16 cellular contexts compared by ENCODE assay signal in genomic region chr11:12219732-12220131, GRCh38.
A peak's percentile ranks its signal among the peaks of the same experiment; 100 is the strongest.
DNase-seq lines count a peak whose midpoint lies in the region; ATAC-seq and TF ChIP-seq lines count a peak whose summit lies in the region.
"Had no signal": no experiment of that assay in that cellular context is flagged by ENCODE, and none has a peak within 500 bp of the region (broad histone marks: within the 10 kb centered on the region; RNA-seq: fewer than 3 reads in every experiment).

No MANE protein-coding gene starts in this region.

- DNase-seq in Daoy (ENCODE audit: low read depth) (peak; percentile 79), amniotic epithelial cell (ENCODE audit: low read depth) (peak; percentile 67), heart left ventricle (no peak), GM13976 (ENCODE audit: low spot score) (no peak), GM10266 (ENCODE audit: extremely low spot score) (no peak), NCI-H2196 treated with DMSO at 0.1 percent for 48 hours (lab: John Stamatoyannopoulos, UW; ENCODE audit: unreplicated experiment) (no peak)
- DNase-seq in activated CD4-positive, alpha-beta memory T cell treated with anti-CD3 and anti-CD28 coated beads, Interleukin-2, amount 10 ng/mL, durations not matched to agents 7 days and 5 days, result no peak
- DNase-seq: activated CD4-positive, CD25-positive, alpha-beta regulatory T cell treated with anti-CD3 and anti-CD28 coated beads, Interleukin-2, amount 50 U/mL, for 72 hours; activated T-cell treated with anti-CD3 and anti-CD28 coated beads, Interleukin-2, amount 50 U/mL, for 1 hour; Kasumi-1; NCI-H2081 treated with DMSO at 0.1 percent for 48 hours; small intestine had no signal

- no peak for TF ChIP-seq CTCF in heart left ventricle (IDR thresholded peaks at IDR 0.05)
- no peak for TF ChIP-seq CTCF in GM13976 (IDR thresholded peaks at IDR 0.05; ENCODE audit: borderline replicate concordance, control extremely low read depth, extremely low read depth, insufficient read depth, missing control alignments)
- TF ChIP-seq CTCF in GM10266 (IDR thresholded peaks at IDR 0.05; ENCODE audit: control insufficient read depth, insufficient read depth, low read depth, missing control alignments), result no peak

- in situ Hi-C loops in GM13976 (cut with MboI; ENCODE audit: low sequenced_read_pairs, unreplicated experiment), result no loop called here

- H3K36me3 ChIP-seq in heart left ventricle, result peaks cover 0 to 72% (median 51%) of the 10 kb centered on the region in 9 donors
- H3K36me3 ChIP-seq in stomach smooth muscle (ENCODE audit: control insufficient read depth in 2 of 2, insufficient read depth in 2 of 2, low read length in 2 of 2), result peaks cover 40 to 54% of the 10 kb centered on the region in 2 donors

- CTCF ChIA-PET in activated CD4-positive, alpha-beta memory T cell treated with anti-CD3 and anti-CD28 coated beads, Interleukin-2, amount 10 ng/mL, durations not matched to agents 7 days and 5 days (lab: Charles Lee), result interaction anchor here (1.1 to 1.9 kb wide), 3 partner anchors 16 to 86 kb away, joined by 3 to 7 read pairs (median 5); no protein-coding TSS in a partner anchor

- peak; percentile 8 to 19 (median 12) for ATAC-seq in heart left ventricle

- peak overlapping the region; percentile 40 to 90 (median 77) for H3K27ac ChIP-seq in heart left ventricle
- peak overlapping the region; percentile 75 for H3K27ac ChIP-seq in stomach smooth muscle (ENCODE audit: low read length)
- H3K27ac ChIP-seq: SK-N-MC had no signal

- TF ChIP-seq POLR2A in heart left ventricle (IDR thresholded peaks at IDR 0.05), result no peak

- no peak overlapping the region for H3K4me3 Mint-ChIP-seq in activated CD4-positive, alpha-beta memory T cell treated with anti-CD3 and anti-CD28 coated beads, Interleukin-2, amount 10 ng/mL, durations not matched to agents 7 days and 5 days
- H3K4me3 Mint-ChIP-seq: neural crest cell had no signal

- H3K27me3 Mint-ChIP-seq in activated CD4-positive, alpha-beta memory T cell treated with anti-CD3 and anti-CD28 coated beads, Interleukin-2, amount 10 ng/mL, durations not matched to agents 7 days and 5 days, result no peaks in the 10 kb centered on the region

- WGBS in heart left ventricle, 4 donors, result 33 to 48% (median 38%) methylated on average over 6 of the region's 6 CpGs

- no peaks in the 10 kb centered on the region for H3K27me3 ChIP-seq in heart left ventricle
- H3K27me3 ChIP-seq in stomach smooth muscle (ENCODE audit: control insufficient read depth in 1 of 2, insufficient read depth in 2 of 2, low read length in 2 of 2), result no peaks in the 10 kb centered on the region
- H3K27me3 ChIP-seq: thyroid gland had no signal

- H3K9me3 Mint-ChIP-seq in activated CD4-positive, alpha-beta memory T cell treated with anti-CD3 and anti-CD28 coated beads, Interleukin-2, amount 10 ng/mL, durations not matched to agents 7 days and 5 days, result no peaks in the 10 kb centered on the region
- H3K9me3 Mint-ChIP-seq: neural crest cell had no signal

- no peak overlapping the region for H3K9ac ChIP-seq in stomach smooth muscle (ENCODE audit: low read length in 2 of 2)

- POLR2A ChIA-PET in activated CD4-positive, alpha-beta memory T cell treated with anti-CD3 and anti-CD28 coated beads, Interleukin-2, amount 10 ng/mL, durations not matched to agents 7 days and 5 days (lab: Charles Lee), result interaction anchor here (1.7 to 3.0 kb wide), 2 partner anchors 16 to 22 kb away, joined by 3 to 16 read pairs; no protein-coding TSS in a partner anchor

- peaks cover 90% of the 10 kb centered on the region for H3K36me3 Mint-ChIP-seq in activated CD4-positive, alpha-beta memory T cell treated with anti-CD3 and anti-CD28 coated beads, Interleukin-2, amount 10 ng/mL, durations not matched to agents 7 days and 5 days (ENCODE audit: low read depth)

- H3K4me1 ChIP-seq in heart left ventricle (peaks cover 7 to 80% (median 55%) of the 10 kb centered on the region in 12 donors), stomach smooth muscle (ENCODE audit: control insufficient read depth, insufficient read depth, low read length) (peaks cover 83% of the 10 kb centered on the region)

- H3K4me3 ChIP-seq in heart left ventricle (no peak overlapping the region), stomach smooth muscle (ENCODE audit: low read length in 2 of 2) (peak overlapping the region in 1 of 2 donors; percentile 22)
- H3K4me3 ChIP-seq: SK-N-MC, thyroid gland had no signal

- peaks cover 52% of the 10 kb centered on the region for H3K4me1 Mint-ChIP-seq in activated CD4-positive, alpha-beta memory T cell treated with anti-CD3 and anti-CD28 coated beads, Interleukin-2, amount 10 ng/mL, durations not matched to agents 7 days and 5 days

- H3K27ac Mint-ChIP-seq in activated CD4-positive, alpha-beta memory T cell treated with anti-CD3 and anti-CD28 coated beads, Interleukin-2, amount 10 ng/mL, durations not matched to agents 7 days and 5 days, result no peak overlapping the region

- no peaks in the 10 kb centered on the region for H3K9me3 ChIP-seq in heart left ventricle
- no peaks in the 10 kb centered on the region for H3K9me3 ChIP-seq in stomach smooth muscle (ENCODE audit: control insufficient read depth in 2 of 2, low read length in 2 of 2)
- H3K9me3 ChIP-seq: thyroid gland had no signal

- intact Hi-C loops in heart left ventricle (cut with DNase I), result loop anchor here in 6 of 10 donors (5.0 to 10.0 kb wide), 4 partner anchors 37 to 107 kb away; partner anchors contain the start of gene MICAL2 (in 1 of the 6)

Comparison
In these comparisons a context has a peak if more than half of its experiments do, and no peak if none do; other contexts are left out.
1. DNase-seq: peak in Daoy (single experiment) and amniotic epithelial cell (single experiment); none in heart left ventricle (0 of 5), GM13976 (single experiment), GM10266 (single experiment), NCI-H2196 treated with DMSO at 0.1 percent for 48 hours (single experiment) and activated CD4-positive, alpha-beta memory T cell treated with anti-CD3 and anti-CD28 coated beads, Interleukin-2, amount 10 ng/mL, durations not matched to agents 7 days and 5 days (single experiment).